Comparison of ENCODE assay signal across 1 cellular context in genomic region chr14:35474323-35474722, GRCh38.
TF ChIP-seq lines count a peak whose summit lies in the region.

No MANE protein-coding gene starts in this region.

TF ChIP-seq in HEK293, 187 proteins besides CTCF, POLR2A, EP300 and RAD21 (continued from another document):
- no peak for TF ChIP-seq PRDM10 (tag by site-specific recombination; IDR thresholded peaks at IDR 0.05)
- no peak for TF ChIP-seq ZNF501 (tag by site-specific recombination; IDR thresholded peaks at IDR 0.05)
- TF ChIP-seq ZNF555 (tag by site-specific recombination; conservative IDR thresholded peaks at IDR 0.05), result no peak
- no peak for TF ChIP-seq ZNF707 (tag by site-specific recombination; IDR thresholded peaks at IDR 0.05)
- 0 out of 2 replicates have a peak, but pooled peaks have one; percentile 22 for TF ChIP-seq ZNF366 (tag by site-specific recombination; conservative IDR thresholded peaks at IDR 0.05)
- TF ChIP-seq PATZ1 (tag by site-specific recombination; IDR thresholded peaks at IDR 0.05), result no peak
- TF ChIP-seq ZNF513 (tag by site-specific recombination; IDR thresholded peaks at IDR 0.05), result peak; percentile 96
- no peak for TF ChIP-seq HOXC10 (CRISPR knock-in tag; IDR thresholded peaks at IDR 0.05)
- TF ChIP-seq ZNF530 (tag by site-specific recombination; IDR thresholded peaks at IDR 0.05; ENCODE audit: low read depth), result no peak
- no peak for TF ChIP-seq ZNF521 (tag by site-specific recombination; IDR thresholded peaks at IDR 0.05)
